15 cellular contexts compared by ENCODE assay signal in the genomic region with DNA sequence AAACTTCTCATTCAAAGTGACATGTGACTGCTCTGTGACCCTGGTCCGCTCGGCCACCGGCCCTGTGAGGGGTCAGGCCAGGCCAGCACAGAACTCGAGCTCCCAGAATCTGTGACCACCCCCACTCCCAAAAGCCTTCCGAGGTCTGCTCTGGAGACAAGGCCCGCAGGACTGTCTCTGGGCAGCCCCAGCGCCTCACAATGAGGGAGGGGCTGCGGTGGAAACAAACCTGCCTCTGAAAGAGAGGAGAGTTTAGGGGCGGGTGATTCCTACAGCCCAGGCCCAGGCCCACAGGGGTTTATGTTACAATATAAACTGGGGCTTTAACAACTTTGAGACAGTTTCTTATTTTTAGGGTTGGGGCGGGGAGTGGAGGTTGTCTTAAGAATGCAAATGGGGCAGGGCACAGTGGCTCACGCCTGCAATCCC. TPM values are rescaled to one million over a fixed set of nuclear protein-coding genes. Genes with fewer than 3 reads are reported as not detected.
DNase-seq lines count a peak whose midpoint lies in the region; ATAC-seq and TF ChIP-seq lines count a peak whose summit lies in the region.
"Had no signal": no experiment of that assay in that cellular context is flagged by ENCODE, and none has a peak within 500 bp of the region (broad histone marks: within the 10 kb centered on the region; RNA-seq: fewer than 3 reads in every experiment).

No MANE protein-coding gene starts in this region.

- no peaks in the 10 kb centered on the region for H3K9me2 ChIP-seq in GM23248 (ENCODE audit: insufficient read depth)

- no peak overlapping the region for H4K12ac ChIP-seq in trophoblast cell (ENCODE audit: low read depth, low read length)

- H3K4me3 ChIP-seq in GM23248 (no peak overlapping the region), cardiac fibroblast (replicated peaks in 1 of 2; ENCODE audit: low read depth in 2 of 2, low read length in 2 of 2) (no peak overlapping the region), trophoblast cell (ENCODE audit: low read depth, low read length) (no peak overlapping the region)
- no peak overlapping the region for H3K4me3 ChIP-seq in effector memory CD4-positive, alpha-beta T cell (ENCODE audit: insufficient read depth, low read depth, low read length, poor library complexity, severe bottlenecking)
- H3K4me3 ChIP-seq: smooth muscle cell had no signal

- in situ Hi-C loops in GM23248 (cut with MboI) = no loop called here

- no peak overlapping the region for H4K8ac ChIP-seq in trophoblast cell (ENCODE audit: low read depth, low read length)

- peak; percentile 42 for DNase-seq in GM23248
- peak; percentile 62 to 66 for DNase-seq in cardiac fibroblast (ENCODE audit: low read depth in 2 of 2)
- peak; percentile 52 for DNase-seq in iPS-NIHi7 (ENCODE audit: extremely low spot score)
- DNase-seq in trophoblast cell = no peak
- DNase-seq in COLO829 (ENCODE audit: low spot score) = no peak
- DNase-seq in NCI-H187 treated with DMSO at 0.1 percent for 48 hours (lab: John Stamatoyannopoulos, UW) = no peak
- DNase-seq in effector memory CD4-positive, alpha-beta T cell = no peak
- DNase-seq: activated effector memory CD4-positive, alpha-beta T cell treated with anti-CD3 and anti-CD28 coated beads, Interleukin-2, amount 50 U/mL, for 16 hours; kidney glomerular epithelial cell; NCI-H345 had no signal

- H3K36me3 ChIP-seq in GM23248 (ENCODE audit: low read depth) (peaks cover 8% of the 10 kb centered on the region; the same call in 1 of the 2 replicates), trophoblast cell (ENCODE audit: control insufficient read depth in 1 of 2, insufficient read depth in 2 of 2, low read length in 2 of 2) (no peaks in the 10 kb centered on the region)
- H3K36me3 ChIP-seq in effector memory CD4-positive, alpha-beta T cell (ENCODE audit: control insufficient read depth, insufficient read depth, low read length) = no peaks in the 10 kb centered on the region

- no peak overlapping the region for H3K4ac ChIP-seq in trophoblast cell (ENCODE audit: low read depth, low read length)

- H3K27ac ChIP-seq in GM23248 = peak overlapping the region; percentile 42
- H3K27ac ChIP-seq in trophoblast cell (ENCODE audit: low read depth, low read length) = no peak overlapping the region
- no peak overlapping the region for H3K27ac ChIP-seq in effector memory CD4-positive, alpha-beta T cell (ENCODE audit: insufficient read depth, low read length, poor library complexity, severe bottlenecking)
- H3K27ac ChIP-seq: KMS-11 had no signal

- H3K4me2 ChIP-seq in GM23248 (ENCODE audit: unreplicated experiment) = no peak overlapping the region
- no peak overlapping the region for H3K4me2 ChIP-seq in trophoblast cell (ENCODE audit: low read length)
- H3K4me2 ChIP-seq: KMS-11, smooth muscle cell had no signal

- 58 to 62% methylated on average over 11 of the region's 11 CpGs for WGBS in GM23248 (ENCODE audit: low coverage in 1 of 2, low lambda C conversion rate in 2 of 2, missing lambda C conversion rate in 2 of 2), 2 experiments
- WGBS in trophoblast cell (ENCODE audit: extremely low coverage, insufficient coverage, insufficient read length) = no CpG with 5 or more reads among the region's 11 CpGs

- H3K9me3 ChIP-seq in GM23248 (ENCODE audit: low read depth) (no peaks in the 10 kb centered on the region), trophoblast cell (ENCODE audit: insufficient read depth, low read depth, low read length) (no peaks in the 10 kb centered on the region)
- H3K9me3 ChIP-seq in effector memory CD4-positive, alpha-beta T cell (ENCODE audit: control insufficient read depth, low read length) = no peaks in the 10 kb centered on the region

- H3K79me2 ChIP-seq in GM23248 (ENCODE audit: insufficient read depth) (no peaks in the 10 kb centered on the region), trophoblast cell (ENCODE audit: control insufficient read depth, insufficient read depth, low read length, poor library complexity) (no peaks in the 10 kb centered on the region)

- H3K9ac ChIP-seq in GM23248 (no peak overlapping the region), trophoblast cell (ENCODE audit: low read length) (no peak overlapping the region)
- H3K9ac ChIP-seq: KMS-11 had no signal

- H3K4me1 ChIP-seq in GM23248 (ENCODE audit: insufficient read depth) (peaks cover 25% of the 10 kb centered on the region), trophoblast cell (ENCODE audit: control insufficient read depth in 1 of 2, insufficient read depth in 2 of 2, low read length in 2 of 2) (no peaks in the 10 kb centered on the region)
- H3K4me1 ChIP-seq in effector memory CD4-positive, alpha-beta T cell (ENCODE audit: control insufficient read depth, insufficient read depth, low read length, poor library complexity, severe bottlenecking) = no peaks in the 10 kb centered on the region

- H4K20me1 ChIP-seq in GM23248 (ENCODE audit: insufficient read depth) = no peaks in the 10 kb centered on the region

- TF ChIP-seq CTCF in cardiac fibroblast (IDR thresholded peaks at IDR 0.05; ENCODE audit: low read depth, low read length) = no peak

- no peak for ATAC-seq in HG02623 (IDR thresholded peaks at IDR 0.05; ENCODE audit: unreplicated experiment)

- peak overlapping the region; percentile 19 for H2BK12ac ChIP-seq in trophoblast cell (ENCODE audit: low read length)

- no peak overlapping the region for H2AFZ ChIP-seq in GM23248
- H2AFZ ChIP-seq in trophoblast cell (ENCODE audit: insufficient read depth, low read length, poor library complexity) = peak overlapping the region; percentile 14

- H3K27me3 ChIP-seq in GM23248 (replicated peaks; ENCODE audit: insufficient read depth) = no peaks in the 10 kb centered on the region
- no peaks in the 10 kb centered on the region for H3K27me3 ChIP-seq in trophoblast cell (ENCODE audit: insufficient read depth, low read length)
- H3K27me3 ChIP-seq in effector memory CD4-positive, alpha-beta T cell (replicated peaks; ENCODE audit: control insufficient read depth, insufficient read depth, low read length, poor library complexity, severe bottlenecking) = no peaks in the 10 kb centered on the region

- H2BK5ac ChIP-seq in trophoblast cell (ENCODE audit: low read depth, low read length, poor library complexity) = no peak overlapping the region

- H3K14ac ChIP-seq in trophoblast cell (ENCODE audit: low read length) = no peak overlapping the region

- no peak overlapping the region for H2BK120ac ChIP-seq in trophoblast cell (ENCODE audit: insufficient read depth, low read length, poor library complexity)

- no peak overlapping the region for H2AK5ac ChIP-seq in trophoblast cell (ENCODE audit: low read length)

- no peak overlapping the region for H4K91ac ChIP-seq in trophoblast cell (ENCODE audit: low read depth, low read length)

- H3K18ac ChIP-seq in trophoblast cell (ENCODE audit: low read length) = no peak overlapping the region

- H3F3A ChIP-seq in GM23248 (ENCODE audit: insufficient read depth) = peaks cover 71% of the 10 kb centered on the region

- no peaks in the 10 kb centered on the region for H3K79me1 ChIP-seq in trophoblast cell (ENCODE audit: low read length)

- no peak overlapping the region for H3K23ac ChIP-seq in trophoblast cell (ENCODE audit: low read length)

RNA-seq across cellular contexts. Expression of a gene that starts 19.9 kb away (rescaled TPM):
- total RNA-seq in GM23248 (2014; rRNA removed; shearing (Covaris generic)) = 361 and 408 TPM in 2 replicates
- 1,209 and 1,277 TPM in 2 replicates for polyA plus RNA-seq in GM23248 (2016; fragmentation: Nextera tagmentation; extraction: Ambion mirVana)
- polyA plus RNA-seq in trophoblast cell (2013) = 68.1 and 68.9 TPM in 2 replicates
- total RNA-seq: OCI-LY7 had no signal

RNA-seq across cellular contexts. Expression of a gene that starts 38.3 kb away (rescaled TPM):
- total RNA-seq in GM23248 (2014; rRNA removed; shearing (Covaris generic)) = not detected in 2 replicates
- polyA plus RNA-seq in GM23248 (2016; fragmentation: Nextera tagmentation; extraction: Ambion mirVana) = 0.20 and 0.44 TPM in 2 replicates
- polyA plus RNA-seq in trophoblast cell (2013) = 0.79 and 1.1 TPM in 2 replicates
- polyA plus RNA-seq: neural cell had no signal

RNA-seq across cellular contexts. Expression of a gene that starts 45.4 kb away (rescaled TPM):
- 71.4 and 75.8 TPM in 2 replicates for total RNA-seq in GM23248 (2014; rRNA removed; shearing (Covaris generic))
- 39.6 and 47.0 TPM in 2 replicates for polyA plus RNA-seq in GM23248 (2016; fragmentation: Nextera tagmentation; extraction: Ambion mirVana)
- polyA plus RNA-seq in trophoblast cell (2013) = 98.7 and 104 TPM in 2 replicates

Comparison
In these comparisons a context has a peak if more than half of its experiments do, and no peak if none do; other contexts are left out.
1. DNase-seq: peak in GM23248 (single experiment), cardiac fibroblast (2 of 2) and iPS-NIHi7 (single experiment); none in trophoblast cell (0 of 2), COLO829 (single experiment), NCI-H187 treated with DMSO at 0.1 percent for 48 hours (single experiment) and effector memory CD4-positive, alpha-beta T cell (0 of 3).